24 cellular contexts compared by ENCODE assay signal in the genomic region with DNA sequence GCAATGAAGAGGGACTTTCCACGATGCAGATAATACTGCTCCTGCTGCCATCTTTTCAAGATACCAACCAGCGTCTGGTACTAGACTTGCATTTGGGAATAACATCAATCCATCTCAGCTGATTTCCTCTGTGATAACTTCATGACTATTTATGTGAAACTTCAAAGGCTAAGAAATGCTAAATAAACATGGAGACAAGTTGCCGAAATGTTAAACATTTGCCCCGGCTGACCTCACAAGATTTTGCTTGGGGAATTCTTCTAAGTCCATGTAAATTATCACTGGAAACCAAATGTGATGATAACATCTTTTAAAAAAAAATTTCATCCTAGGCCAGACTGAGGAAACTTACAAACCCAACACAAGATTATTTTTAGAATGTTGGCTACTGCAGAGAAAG.
"Had no signal": no experiment of that assay in that cellular context is flagged by ENCODE, and none has a peak within 500 bp of the region (broad histone marks: within the 10 kb centered on the region; RNA-seq: fewer than 3 reads in every experiment).

No MANE protein-coding gene starts in this region.

- H3K4me1 Mint-ChIP-seq: naive thymus-derived CD8-positive, alpha-beta T cell; stimulated activated effector memory CD8-positive, alpha-beta T cell treated with anti-CD3 and anti-CD28 coated beads, Interleukin-12 subunit alpha, Interleukin-12 subunit beta, amount 100 ng/mL, for 72 hours had no signal

- DNase-seq: colonic mucosa; dermis blood vessel endothelial cell; effector memory CD4-positive, alpha-beta T cell; erythroblast; esophagus squamous epithelium; foreskin melanocyte; glutamatergic neuron; heart right ventricle; hippocampal formation; left cardiac atrium; left lung; mesendoderm; naive thymus-derived CD8-positive, alpha-beta T cell; nephron progenitor cell; nucleus accumbens; stimulated activated CD4-positive, alpha-beta T cell treated with anti-CD3 and anti-CD28 coated beads, Interleukin-2, amount 100 ng/mL, for 24 hours; stimulated activated CD4-positive, alpha-beta T cell treated with anti-CD3 and anti-CD28 coated beads, Interleukin-4, amount 100 ng/mL, for 24 hours; stimulated activated naive CD4-positive, alpha-beta T cell treated with Interleukin-2 at 50 U/mL for 16 hours; stomach; thyroid gland; uterus had no signal

- ATAC-seq: heart right ventricle; left cardiac atrium; left lung; naive thymus-derived CD8-positive, alpha-beta T cell; sciatic nerve; stimulated activated effector memory CD8-positive, alpha-beta T cell treated with anti-CD3 and anti-CD28 coated beads, Interleukin-12 subunit alpha, Interleukin-12 subunit beta, amount 100 ng/mL, for 72 hours had no signal

- H3K27ac Mint-ChIP-seq: naive thymus-derived CD8-positive, alpha-beta T cell; nephron progenitor cell; stimulated activated effector memory CD8-positive, alpha-beta T cell treated with anti-CD3 and anti-CD28 coated beads, Interleukin-12 subunit alpha, Interleukin-12 subunit beta, amount 100 ng/mL, for 72 hours; type B pancreatic cell had no signal

- H3K4me3 Mint-ChIP-seq: naive thymus-derived CD8-positive, alpha-beta T cell; nephron progenitor cell; stimulated activated effector memory CD8-positive, alpha-beta T cell treated with anti-CD3 and anti-CD28 coated beads, Interleukin-12 subunit alpha, Interleukin-12 subunit beta, amount 100 ng/mL, for 72 hours; type B pancreatic cell had no signal

- H3K36me3 Mint-ChIP-seq: naive thymus-derived CD8-positive, alpha-beta T cell; stimulated activated effector memory CD8-positive, alpha-beta T cell treated with anti-CD3 and anti-CD28 coated beads, Interleukin-12 subunit alpha, Interleukin-12 subunit beta, amount 100 ng/mL, for 72 hours had no signal

- H3K9me3 Mint-ChIP-seq: nephron progenitor cell had no signal
